1 cellular context compared by ENCODE assay signal in genomic region chr13:50410921-50411712, GRCh38.
A peak's percentile ranks its signal among the peaks of the same experiment; 100 is the strongest.
TF ChIP-seq lines count a peak whose summit lies in the region.

No MANE protein-coding gene starts in this region.

TF ChIP-seq in K562, 482 proteins besides CTCF, POLR2A, EP300 and RAD21 (continued from another document and continues in another):
- TF ChIP-seq ZBTB49 (CRISPR knock-in tag; IDR thresholded peaks at IDR 0.05; ENCODE audit: borderline replicate concordance) (no peak), ELK3 (CRISPR knock-in tag; IDR thresholded peaks at IDR 0.05) (no peak), OTX1 (CRISPR knock-in tag; IDR thresholded peaks at IDR 0.05) (no peak), THRA (IDR thresholded peaks at IDR 0.05) (no peak), CREM (IDR thresholded peaks at IDR 0.05; ENCODE audit: low read depth) (0 out of 2 replicates have a peak, but pooled peaks have one; percentile 26), U2AF2 (optimal IDR thresholded peaks at IDR 0.05; ENCODE audit: low read depth, low read length) (no peak), PHTF2 (CRISPR knock-in tag; IDR thresholded peaks at IDR 0.05) (no peak), PHF21A (IDR thresholded peaks at IDR 0.05; ENCODE audit: borderline replicate concordance, low read depth) (no peak), JUNB (CRISPR knock-in tag; conservative IDR thresholded peaks at IDR 0.05) (no peak), PHF20 (IDR thresholded peaks at IDR 0.05; ENCODE audit: partially characterized antibody) (no peak), TAF9B (IDR thresholded peaks at IDR 0.05; ENCODE audit: partially characterized antibody) (no peak), ATF2 (CRISPR knock-in tag; IDR thresholded peaks at IDR 0.05) (no peak), TOE1 (IDR thresholded peaks at IDR 0.05; ENCODE audit: borderline replicate concordance) (0 out of 2 replicates have a peak, but pooled peaks have one; percentile 31), TOE1 (CRISPR knock-in tag; IDR thresholded peaks at IDR 0.05; ENCODE audit: borderline replicate concordance, low read depth) (no peak), RAD51 (IDR thresholded peaks at IDR 0.05; ENCODE audit: borderline replicate concordance, low read depth) (no peak), DNMT1 (IDR thresholded peaks at IDR 0.05) (no peak), HES1 (IDR thresholded peaks at IDR 0.05; ENCODE audit: low read depth) (no peak), NONO (IDR thresholded peaks at IDR 0.05; ENCODE audit: low read depth in 2 of 2, low read length in 1 of 2) (no peak), RBM14 (IDR thresholded peaks at IDR 0.05; ENCODE audit: borderline replicate concordance, insufficient read depth, low read depth, low read length) (no peak), FOXK2 (conservative IDR thresholded peaks at IDR 0.05 in 1 of 2, IDR thresholded peaks at IDR 0.05 in 1 of 2; ENCODE audit: low read depth in 2 of 2) (no peak), RBFOX2 (IDR thresholded peaks at IDR 0.05; ENCODE audit: low read depth, low read length) (no peak), HEY1 (CRISPR knock-in tag; IDR thresholded peaks at IDR 0.05; ENCODE audit: borderline replicate concordance) (no peak), HDAC2 (IDR thresholded peaks at IDR 0.05) (no peak), ZNF766 (CRISPR knock-in tag; conservative IDR thresholded peaks at IDR 0.05) (no peak), ZNF431 (CRISPR knock-in tag; IDR thresholded peaks at IDR 0.05) (no peak), ZNF695 (CRISPR knock-in tag; IDR thresholded peaks at IDR 0.05) (no peak), PHB (CRISPR knock-in tag; IDR thresholded peaks at IDR 0.05) (no peak), KLF10 (CRISPR knock-in tag; IDR thresholded peaks at IDR 0.05) (no peak), CREBBP (IDR thresholded peaks at IDR 0.05; ENCODE audit: low read depth, low read length) (no peak), SIX5 (IDR thresholded peaks at IDR 0.05; ENCODE audit: borderline replicate concordance in 1 of 2, insufficient read depth in 1 of 2, low read depth in 1 of 2, low read length in 2 of 2) (no peak), NFE2L1 (tag; IDR thresholded peaks at IDR 0.05; ENCODE audit: borderline replicate concordance, low read depth) (no peak), ZNF184 (CRISPR knock-in tag; IDR thresholded peaks at IDR 0.05) (no peak), FOS (IDR thresholded peaks at IDR 0.05; ENCODE audit: extremely low read depth, insufficient read length) (peak; percentile 16), HNRNPH1 (optimal IDR thresholded peaks at IDR 0.05; ENCODE audit: low read depth, low read length) (no peak), ATF3 (IDR thresholded peaks at IDR 0.05) (peak; percentile 82), ATF3 (CRISPR knock-in tag; conservative IDR thresholded peaks at IDR 0.05) (no peak), RBM39 (optimal IDR thresholded peaks at IDR 0.05; ENCODE audit: low read depth, low read length) (no peak), THAP12 (CRISPR knock-in tag; IDR thresholded peaks at IDR 0.05) (no peak), MCM5 (IDR thresholded peaks at IDR 0.05; ENCODE audit: low read depth) (no peak), ZNF224 (CRISPR knock-in tag; IDR thresholded peaks at IDR 0.05) (no peak), MTA1 (IDR thresholded peaks at IDR 0.05; ENCODE audit: borderline replicate concordance) (no peak), ZNF511 (CRISPR knock-in tag; IDR thresholded peaks at IDR 0.05) (no peak), SMARCA5 (IDR thresholded peaks at IDR 0.05) (no peak), ZNF764 (CRISPR knock-in tag; IDR thresholded peaks at IDR 0.05; ENCODE audit: low read depth) (no peak), ZNF124 (CRISPR knock-in tag; IDR thresholded peaks at IDR 0.05) (no peak), NCOR1 (IDR thresholded peaks at IDR 0.05) (peak; percentile 85), COPS2 (conservative IDR thresholded peaks at IDR 0.05) (no peak), ELK1 (CRISPR knock-in tag; IDR thresholded peaks at IDR 0.05) (no peak), CEBPB (tag; IDR thresholded peaks at IDR 0.05) (no peak), MBD2 (IDR thresholded peaks at IDR 0.05; ENCODE audit: borderline replicate concordance, low read depth) (0 out of 2 replicates have a peak, but pooled peaks have one; percentile 19), E2F8 (IDR thresholded peaks at IDR 0.05; ENCODE audit: low read depth, partially characterized antibody) (no peak), XRCC4 (IDR thresholded peaks at IDR 0.05; ENCODE audit: extremely low read depth, insufficient read depth, insufficient read length) (no peak), E2F1 (CRISPR knock-in tag; IDR thresholded peaks at IDR 0.05) (no peak), CBX8 (IDR thresholded peaks at IDR 0.05; ENCODE audit: borderline replicate concordance, extremely low read depth, low read depth, low read length, poor library complexity, severe bottlenecking) (no peak), GABPA (tag; conservative IDR thresholded peaks at IDR 0.05; ENCODE audit: low read depth) (no peak), KAT2B (IDR thresholded peaks at IDR 0.05; ENCODE audit: low read depth, low read length) (no peak), ZBTB1 (CRISPR knock-in tag; IDR thresholded peaks at IDR 0.05; ENCODE audit: borderline replicate concordance, low read depth) (no peak), SAFB (IDR thresholded peaks at IDR 0.05; ENCODE audit: borderline replicate concordance, low read depth, low read length) (no peak), ZNF589 (CRISPR knock-in tag; IDR thresholded peaks at IDR 0.05; ENCODE audit: low read depth) (no peak), NR2C1 (IDR thresholded peaks at IDR 0.05) (peak; percentile 77), NR2C1 (tag; IDR thresholded peaks at IDR 0.05) (peak; percentile 53; the same call in 1 of the 2 replicates)
